10 cellular contexts compared by ENCODE assay signal in genomic region chr1:155989992-155990325, GRCh38. TPM values are rescaled to one million over a fixed set of nuclear protein-coding genes. Genes with fewer than 3 reads are reported as not detected.
DNase-seq lines count a peak whose midpoint lies in the region; ATAC-seq, FAIRE-seq and TF ChIP-seq lines count a peak whose summit lies in the region.
"Had no signal": no experiment of that assay in that cellular context is flagged by ENCODE, and none has a peak within 500 bp of the region (broad histone marks: within the 10 kb centered on the region; RNA-seq: fewer than 3 reads in every experiment).

No MANE protein-coding gene starts in this region.

- DNase-seq in GF-D8 (lab: John Stamatoyannopoulos, UW): peak; percentile 41
- peak; percentile 32 for DNase-seq in KG1 (lab: John Stamatoyannopoulos, UW)
- DNase-seq in K562 (ENCODE audit: extremely low read depth in 1 of 4, low spot score in 3 of 4): no peak
- DNase-seq in nephron progenitor cell: no peak
- no peak for DNase-seq in NCI-H146 (lab: John Stamatoyannopoulos, UW)
- DNase-seq in cortex of kidney (lab: John Stamatoyannopoulos, UW): no peak
- DNase-seq in NCI-H524 treated with DMSO at 0.1 percent for 48 hours (lab: John Stamatoyannopoulos, UW): no peak
- no peak for DNase-seq in activated CD4-positive, alpha-beta T cell treated with anti-CD3 and anti-CD28 coated beads for 36 hours

- FAIRE-seq in K562 (lab: Jason Lieb, UNC): peak; percentile 19

- no peak overlapping the region for H3K27ac ChIP-seq in K562 (ENCODE audit: extremely low read depth, low read depth, low read length)

- H3K9me1 ChIP-seq in K562 (ENCODE audit: control insufficient read depth, insufficient read depth, low read length): no peaks in the 10 kb centered on the region

- H3K4me1 Mint-ChIP-seq in nephron progenitor cell: peaks cover 41% of the 10 kb centered on the region
- peaks cover 15% of the 10 kb centered on the region for H3K4me1 Mint-ChIP-seq in activated CD4-positive, alpha-beta T cell treated with anti-CD3 and anti-CD28 coated beads for 36 hours

- peaks cover 4% of the 10 kb centered on the region for H3K27me3 Mint-ChIP-seq in nephron progenitor cell (ENCODE audit: low read depth, poor library complexity)
- H3K27me3 Mint-ChIP-seq in activated CD4-positive, alpha-beta T cell treated with anti-CD3 and anti-CD28 coated beads for 36 hours: no peaks in the 10 kb centered on the region
- H3K27me3 Mint-ChIP-seq: activated CD4-positive, alpha-beta T cell treated with anti-CD3 and anti-CD28 coated beads, Interleukin-2, amount 10 ng/mL, durations not matched to agents 7 days and 5 days had no signal

- CTCF ChIA-PET in K562 (lab: Yijun Ruan, JAX; ENCODE audit: low intra/inter-chr PET ratio): interaction anchor here (0.7 to 3.5 kb wide), 3 partner anchors 51 to 129 kb away, joined by 3 to 42 read pairs (median 5); partner anchors contain the start of gene KHDC4
- CTCF ChIA-PET in activated CD4-positive, alpha-beta T cell treated with anti-CD3 and anti-CD28 coated beads for 36 hours (lab: Charles Lee): interaction anchor here (0.6 to 5.2 kb wide), 35 partner anchors 9 to 1493 kb away, joined by 3 to 72 read pairs (median 4); partner anchors contain the start of genes ARHGEF2, KHDC4 and SYT11

- no peak for TF ChIP-seq RAD21 in K562 (CRISPR knock-in tag; conservative IDR thresholded peaks at IDR 0.05 in 1 of 2, IDR thresholded peaks at IDR 0.05 in 1 of 2)

- H3K79me2 ChIP-seq in K562 (ENCODE audit: control insufficient read depth, insufficient read depth, low read length): no peaks in the 10 kb centered on the region

- H3K9ac ChIP-seq in K562 (ENCODE audit: insufficient read depth in 1 of 2, low read depth in 2 of 2, low read length in 2 of 2): no peak overlapping the region

- H3K27me3 ChIP-seq in K562 (ENCODE audit: control insufficient read depth in 2 of 2, insufficient read depth in 2 of 2, low read length in 2 of 2): no peaks in the 10 kb centered on the region

- H2AFZ ChIP-seq in K562 (ENCODE audit: low read depth, low read length): no peak overlapping the region

- no peaks in the 10 kb centered on the region for H3K36me3 Mint-ChIP-seq in nephron progenitor cell (ENCODE audit: low read depth)
- no peaks in the 10 kb centered on the region for H3K36me3 Mint-ChIP-seq in activated CD4-positive, alpha-beta T cell treated with anti-CD3 and anti-CD28 coated beads for 36 hours (ENCODE audit: low read depth)

- in situ Hi-C loops in K562 (cut with MboI): no loop called here

- no peaks in the 10 kb centered on the region for H3K9me3 ChIP-seq in K562 (replicated peaks; ENCODE audit: control insufficient read depth, insufficient read depth, low read depth, low read length)

- ATAC-seq in K562: no peak
- ATAC-seq in activated CD4-positive, alpha-beta T cell treated with anti-CD3 and anti-CD28 coated beads for 36 hours: no peak

- H3K4me3 Mint-ChIP-seq in nephron progenitor cell: no peak overlapping the region
- H3K4me3 Mint-ChIP-seq in activated CD4-positive, alpha-beta T cell treated with anti-CD3 and anti-CD28 coated beads for 36 hours: no peak overlapping the region
- H3K4me3 Mint-ChIP-seq: activated CD4-positive, alpha-beta T cell treated with anti-CD3 and anti-CD28 coated beads, Interleukin-2, amount 10 ng/mL, durations not matched to agents 7 days and 5 days had no signal

- peaks cover 2 to 7% of the 10 kb centered on the region in 2 experiments; a peak in 4 of 5 replicates for H3K4me1 ChIP-seq in K562 (replicated peaks in 1 of 2; ENCODE audit: control insufficient read depth in 2 of 2, insufficient read depth in 2 of 2, low read length in 2 of 2)

- H4K20me1 ChIP-seq in K562 (replicated peaks; ENCODE audit: control insufficient read depth, insufficient read depth, low read length): no peaks in the 10 kb centered on the region

- intact Hi-C loops in K562 (cut with micrococcal nuclease): loop anchor here (1.0 to 5.0 kb wide), 2 partner anchors 52 to 258 kb away; no protein-coding TSS in a partner anchor
- intact Hi-C loops in activated CD4-positive, alpha-beta T cell treated with anti-CD3 and anti-CD28 coated beads for 36 hours (cut with DNase I, micrococcal nuclease): loop anchor here (1.0 to 10.0 kb wide), 4 partner anchors 23 to 205 kb away; partner anchors contain the start of gene KHDC4 (in 2 of the 2)

- peak overlapping the region; percentile 51 for H3K27ac Mint-ChIP-seq in nephron progenitor cell
- no peak overlapping the region for H3K27ac Mint-ChIP-seq in activated CD4-positive, alpha-beta T cell treated with anti-CD3 and anti-CD28 coated beads for 36 hours

- no peak for TF ChIP-seq CTCF in K562 (IDR thresholded peaks at IDR 0.05 in 2 of 3, conservative IDR thresholded peaks at IDR 0.05 in 1 of 3; ENCODE audit: insufficient read depth in 2 of 3, low read depth in 1 of 3, low read length in 3 of 3)
- TF ChIP-seq CTCF in nephron progenitor cell (IDR thresholded peaks at IDR 0.05): no peak

- POLR2A ChIA-PET in K562 (lab: Yijun Ruan, JAX): interaction anchor here (0.6 to 1.7 kb wide), 8 partner anchors 14 to 446 kb away, joined by 3 to 6 read pairs (median 4); no protein-coding TSS in a partner anchor
- POLR2A ChIA-PET in activated CD4-positive, alpha-beta T cell treated with anti-CD3 and anti-CD28 coated beads for 36 hours (lab: Charles Lee): interaction anchor here (1.0 to 1.7 kb wide), 3 partner anchors 52 to 169 kb away, joined by 3 to 8 read pairs (median 5); partner anchors contain the start of gene KHDC4

- TF ChIP-seq EP300 in K562 (IDR thresholded peaks at IDR 0.05; ENCODE audit: low read length): no peak

- H3K4me2 ChIP-seq in K562 (ENCODE audit: insufficient read depth, low read length): no peak overlapping the region

- no peaks in the 10 kb centered on the region for H3K36me3 ChIP-seq in K562 (ENCODE audit: control insufficient read depth, insufficient read depth, low read length)

- WGBS in K562 (ENCODE audit: insufficient coverage, low coverage, missing lambda C conversion rate): 62% methylated on average over 3 of the region's 3 CpGs

- no peak for TF ChIP-seq POLR2A in K562 (conservative IDR thresholded peaks at IDR 0.05)

- no peak overlapping the region for H3K4me3 ChIP-seq in K562

- H3K9me3 Mint-ChIP-seq in nephron progenitor cell: no peaks in the 10 kb centered on the region
- no peaks in the 10 kb centered on the region for H3K9me3 Mint-ChIP-seq in activated CD4-positive, alpha-beta T cell treated with anti-CD3 and anti-CD28 coated beads for 36 hours (ENCODE audit: low read depth)
- H3K9me3 Mint-ChIP-seq: activated CD4-positive, alpha-beta T cell treated with anti-CD3 and anti-CD28 coated beads, Interleukin-2, amount 10 ng/mL, durations not matched to agents 7 days and 5 days had no signal

- BruUV-seq in K562 (replicated peaks; lab: Mats Ljungman, UMichigan): no TSS peak

RNA-seq across cellular contexts. Expression of gene ARHGEF2, which starts 11.6 kb away (rescaled TPM):
- 175 and 365 TPM in 2 replicates for total RNA-seq in K562 (2011; cell fraction: chromatin; rRNA removed; ENCODE audit: low replicate concordance)
- 135 and 163 TPM in 2 replicates for total RNA-seq in K562 (2011; cell fraction: nucleolus; rRNA removed)
- total RNA-seq in K562 (2011; cell fraction: nucleoplasm; rRNA removed): 142 and 179 TPM in 2 replicates
- 113 and 119 TPM in 2 replicates for total RNA-seq in K562 (2014; rRNA removed)
- total RNA-seq in K562 (2014; rRNA removed; fragmentation: Illumina TruSeq; extraction: Trizol): 59.1 and 66.7 TPM in 2 replicates
- 62.2 and 63.9 TPM in 2 replicates for total RNA-seq in K562 (2015; rRNA removed; fragmentation: Illumina TruSeq; extraction: Trizol)
- 147 and 162 TPM in 2 replicates for total RNA-seq in K562 (2021)
- 52.8 and 100 TPM in 2 replicates for polyA plus RNA-seq in K562 (2011; rRNA removed)
- polyA plus RNA-seq in K562 (2011; cell fraction: cytosol; rRNA removed): 40.6 and 45.1 TPM in 2 replicates
- polyA plus RNA-seq in K562 (2011; cell fraction: nucleus; rRNA removed): 202 and 207 TPM in 2 replicates
- 106 and 239 TPM in 2 replicates for polyA plus RNA-seq in K562 (2012)
- polyA plus RNA-seq in K562 (2014; fragmentation: Illumina TruSeq; extraction: Trizol): 121 and 136 TPM in 2 replicates
- polyA plus RNA-seq in K562 (2014; fragmentation: Nextera tagmentation; extraction: Ambion mirVana): 1 to 10 TPM; 7.1 to 8.9 TPM
- 79.1 and 95.7 TPM in 2 replicates for polyA plus RNA-seq in K562 (2014; rRNA removed)
- polyA minus RNA-seq in K562 (2011; rRNA and poly(A)+ RNA removed): 70.3 and 101 TPM in 2 replicates
- polyA minus RNA-seq in K562 (2011; cell fraction: cytosol; rRNA and poly(A)+ RNA removed): 51.2 and 55.2 TPM in 2 replicates
- 72.3 and 98.7 TPM in 2 replicates for polyA minus RNA-seq in K562 (2011; cell fraction: nucleus; rRNA and poly(A)+ RNA removed)
- 100 to 1,000 TPM; 135 to 216 TPM for total RNA-seq in activated CD4-positive, alpha-beta T cell treated with anti-CD3 and anti-CD28 coated beads for 36 hours

RNA-seq across cellular contexts. Expression of gene SSR2, which starts 30.8 kb away (rescaled TPM):
- 135 and 263 TPM in 2 replicates for total RNA-seq in K562 (2011; cell fraction: chromatin; rRNA removed; ENCODE audit: low replicate concordance)
- 381 and 406 TPM in 2 replicates for total RNA-seq in K562 (2011; cell fraction: nucleolus; rRNA removed)
- total RNA-seq in K562 (2011; cell fraction: nucleoplasm; rRNA removed): 336 and 340 TPM in 2 replicates
- 161 and 196 TPM in 2 replicates for total RNA-seq in K562 (2014; rRNA removed)
- total RNA-seq in K562 (2014; rRNA removed; fragmentation: Illumina TruSeq; extraction: Trizol): 211 and 214 TPM in 2 replicates
- total RNA-seq in K562 (2015; rRNA removed; fragmentation: Illumina TruSeq; extraction: Trizol): 228 TPM in 2 replicates
- total RNA-seq in K562 (2021): 167 and 183 TPM in 2 replicates
- 411 and 494 TPM in 2 replicates for polyA plus RNA-seq in K562 (2011; rRNA removed)
- 526 and 973 TPM in 2 replicates for polyA plus RNA-seq in K562 (2011; cell fraction: cytosol; rRNA removed)
- polyA plus RNA-seq in K562 (2011; cell fraction: nucleus; rRNA removed): 138 and 218 TPM in 2 replicates
- 186 and 526 TPM in 2 replicates for polyA plus RNA-seq in K562 (2012)
- 350 and 402 TPM in 2 replicates for polyA plus RNA-seq in K562 (2014; fragmentation: Illumina TruSeq; extraction: Trizol)
- polyA plus RNA-seq in K562 (2014; fragmentation: Nextera tagmentation; extraction: Ambion mirVana): 100 to 1,000 TPM; 370 to 392 TPM
- 240 and 277 TPM in 2 replicates for polyA plus RNA-seq in K562 (2014; rRNA removed)
- polyA minus RNA-seq in K562 (2011; rRNA and poly(A)+ RNA removed): 232 and 241 TPM in 2 replicates
- 105 and 113 TPM in 2 replicates for polyA minus RNA-seq in K562 (2011; cell fraction: cytosol; rRNA and poly(A)+ RNA removed)
- 23.0 and 51.5 TPM in 2 replicates for polyA minus RNA-seq in K562 (2011; cell fraction: nucleus; rRNA and poly(A)+ RNA removed)
- total RNA-seq in activated CD4-positive, alpha-beta T cell treated with anti-CD3 and anti-CD28 coated beads for 36 hours: 100 to 1,000 TPM; 143 to 197 TPM

RNA-seq across cellular contexts. Expression of gene RXFP4, which starts 48.5 kb away (rescaled TPM):
- total RNA-seq in K562 (2011; cell fraction: chromatin; rRNA removed; ENCODE audit: low replicate concordance): 0.42 TPM in 1 of 2 replicates, not detected in the other
- not detected in 2 replicates for total RNA-seq in K562 (2011; cell fraction: nucleolus; rRNA removed)
- total RNA-seq in K562 (2011; cell fraction: nucleoplasm; rRNA removed): 0.29 TPM in 1 of 2 replicates, not detected in the other
- total RNA-seq in K562 (2014; rRNA removed) (0.64 TPM in 1 of 2 replicates, not detected in the other), K562 (2014; rRNA removed; fragmentation: Illumina TruSeq; extraction: Trizol) (not detected in 2 replicates), K562 (2015; rRNA removed; fragmentation: Illumina TruSeq; extraction: Trizol) (not detected in 2 replicates), K562 (2021) (not detected in 2 replicates)
- polyA plus RNA-seq in K562 (2011; rRNA removed) (not detected in 2 replicates), K562 (2014; fragmentation: Illumina TruSeq; extraction: Trizol) (not detected in 2 replicates), K562 (2014; fragmentation: Nextera tagmentation; extraction: Ambion mirVana) (not detected), K562 (2014; rRNA removed) (not detected in 2 replicates)
- polyA plus RNA-seq in K562 (2011; cell fraction: cytosol; rRNA removed): not detected in 2 replicates
- polyA plus RNA-seq in K562 (2011; cell fraction: nucleus; rRNA removed): not detected in 2 replicates
- polyA plus RNA-seq in K562 (2012): not detected in 2 replicates
- not detected in 2 replicates for polyA minus RNA-seq in K562 (2011; rRNA and poly(A)+ RNA removed)
- polyA minus RNA-seq in K562 (2011; cell fraction: cytosol; rRNA and poly(A)+ RNA removed): not detected in 2 replicates
- polyA minus RNA-seq in K562 (2011; cell fraction: nucleus; rRNA and poly(A)+ RNA removed): not detected in 2 replicates
- not detected for total RNA-seq in activated CD4-positive, alpha-beta T cell treated with anti-CD3 and anti-CD28 coated beads for 36 hours
- total RNA-seq: activated CD4-positive, alpha-beta T cell treated with anti-CD3 and anti-CD28 coated beads, Interleukin-2, amount 10 ng/mL, durations not matched to agents 7 days and 5 days had no signal
- polyA plus RNA-seq: BJ had no signal

RNA-seq across cellular contexts. Expression of gene KHDC4, which starts 55.7 kb away (rescaled TPM):
- 514 and 559 TPM in 2 replicates for total RNA-seq in K562 (2011; cell fraction: chromatin; rRNA removed; ENCODE audit: low replicate concordance)
- 287 and 289 TPM in 2 replicates for total RNA-seq in K562 (2011; cell fraction: nucleolus; rRNA removed)
- 287 and 343 TPM in 2 replicates for total RNA-seq in K562 (2011; cell fraction: nucleoplasm; rRNA removed)
- total RNA-seq in K562 (2014; rRNA removed) (65.6 and 72.9 TPM in 2 replicates), K562 (2014; rRNA removed; fragmentation: Illumina TruSeq; extraction: Trizol) (65.2 and 75.1 TPM in 2 replicates), K562 (2015; rRNA removed; fragmentation: Illumina TruSeq; extraction: Trizol) (75.3 and 77.3 TPM in 2 replicates), K562 (2021) (62.9 and 64.9 TPM in 2 replicates)
- polyA plus RNA-seq in K562 (2011; rRNA removed) (185 and 202 TPM in 2 replicates), K562 (2014; fragmentation: Illumina TruSeq; extraction: Trizol) (61.5 and 78.8 TPM in 2 replicates), K562 (2014; fragmentation: Nextera tagmentation; extraction: Ambion mirVana) (10 to 100 TPM; 12.1 to 14.4 TPM), K562 (2014; rRNA removed) (127 and 132 TPM in 2 replicates)
- 110 and 164 TPM in 2 replicates for polyA plus RNA-seq in K562 (2011; cell fraction: cytosol; rRNA removed)
- 419 and 448 TPM in 2 replicates for polyA plus RNA-seq in K562 (2011; cell fraction: nucleus; rRNA removed)
- 38.0 and 62.2 TPM in 2 replicates for polyA plus RNA-seq in K562 (2012)
- polyA minus RNA-seq in K562 (2011; rRNA and poly(A)+ RNA removed): 193 and 248 TPM in 2 replicates
- polyA minus RNA-seq in K562 (2011; cell fraction: cytosol; rRNA and poly(A)+ RNA removed): 69.5 and 86.4 TPM in 2 replicates
- 101 and 173 TPM in 2 replicates for polyA minus RNA-seq in K562 (2011; cell fraction: nucleus; rRNA and poly(A)+ RNA removed)
- 10 to 100 TPM; 68.7 to 97.5 TPM for total RNA-seq in activated CD4-positive, alpha-beta T cell treated with anti-CD3 and anti-CD28 coated beads for 36 hours

Comparison
In these comparisons a context has a peak if more than half of its experiments do, and no peak if none do; other contexts are left out.
1. DNase-seq: peak in GF-D8 (single experiment) and KG1 (single experiment); none in K562 (0 of 4), nephron progenitor cell (single experiment), NCI-H146 (single experiment), cortex of kidney (single experiment), NCI-H524 treated with DMSO at 0.1 percent for 48 hours (single experiment) and activated CD4-positive, alpha-beta T cell treated with anti-CD3 and anti-CD28 coated beads for 36 hours (single experiment).